ENCODE assay signal across 11 cellular contexts in the genomic region with DNA sequence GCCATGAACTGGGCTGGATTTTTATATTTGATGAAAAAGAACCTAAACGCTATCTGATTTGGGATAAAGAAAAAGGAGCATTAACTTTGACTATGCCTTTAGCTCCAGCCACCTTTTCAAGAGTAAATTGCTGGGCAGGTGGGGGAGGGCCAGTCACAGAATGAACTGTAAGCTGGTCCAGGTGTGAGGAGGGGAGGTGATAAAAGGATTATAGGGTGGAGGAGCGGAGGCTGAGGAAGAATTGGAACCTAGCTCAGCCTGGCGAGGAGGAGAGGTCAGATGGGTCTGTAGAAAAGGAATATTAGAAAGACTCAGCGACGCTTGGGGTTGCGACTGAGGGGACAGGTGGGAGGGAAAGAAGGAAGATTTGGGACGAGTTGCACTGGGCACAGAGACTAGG. TPM values are rescaled to one million over a fixed set of nuclear protein-coding genes. Genes with fewer than 3 reads are reported as not detected.
"Had no signal": no experiment of that assay in that cellular context is flagged by ENCODE, and none has a peak within 500 bp of the region (broad histone marks: within the 10 kb centered on the region; RNA-seq: fewer than 3 reads in every experiment).

No MANE protein-coding gene starts in this region.

RNA-seq across cellular contexts. Expression of gene LITAFD, which starts 45.4 kb away (rescaled TPM):
- total RNA-seq: OCI-LY7, PC-3, PC-9, Peyer's patch, Right ventricle myocardium inferior, Right ventricle myocardium superior, RPMI7951, SJCRH30, SJSA1, SK-MEL-5 had no signal
- polyA plus RNA-seq: SK-N-SH had no signal
